Comparison of ENCODE assay signal across 1 cellular context in genomic region chr4:185399466-185399865, GRCh38.
TF ChIP-seq lines count a peak whose summit lies in the region.

No MANE protein-coding gene starts in this region.

TF ChIP-seq in HepG2, 621 proteins besides CTCF, POLR2A, EP300 and RAD21:
- no peak for TF ChIP-seq SIX4 (CRISPR knock-in tag; IDR thresholded peaks at IDR 0.05)
- TF ChIP-seq ZFP36L2 (CRISPR knock-in tag; IDR thresholded peaks at IDR 0.05) = no peak
- TF ChIP-seq TBX3 (IDR thresholded peaks at IDR 0.05; ENCODE audit: borderline replicate concordance) = no peak
- TF ChIP-seq PRDM4 (CRISPR knock-in tag; IDR thresholded peaks at IDR 0.05; ENCODE audit: borderline replicate concordance) = no peak
- no peak for TF ChIP-seq ZNF549 (CRISPR knock-in tag; IDR thresholded peaks at IDR 0.05)
- TF ChIP-seq HNRNPH1 (optimal IDR thresholded peaks at IDR 0.05; ENCODE audit: low read depth, low read length) = no peak
- no peak for TF ChIP-seq ARID3A (IDR thresholded peaks at IDR 0.05; ENCODE audit: low read depth, low read length)
- no peak for TF ChIP-seq ZEB1 (IDR thresholded peaks at IDR 0.05; ENCODE audit: insufficient replicate concordance, low read depth)
